In the genomic region with DNA sequence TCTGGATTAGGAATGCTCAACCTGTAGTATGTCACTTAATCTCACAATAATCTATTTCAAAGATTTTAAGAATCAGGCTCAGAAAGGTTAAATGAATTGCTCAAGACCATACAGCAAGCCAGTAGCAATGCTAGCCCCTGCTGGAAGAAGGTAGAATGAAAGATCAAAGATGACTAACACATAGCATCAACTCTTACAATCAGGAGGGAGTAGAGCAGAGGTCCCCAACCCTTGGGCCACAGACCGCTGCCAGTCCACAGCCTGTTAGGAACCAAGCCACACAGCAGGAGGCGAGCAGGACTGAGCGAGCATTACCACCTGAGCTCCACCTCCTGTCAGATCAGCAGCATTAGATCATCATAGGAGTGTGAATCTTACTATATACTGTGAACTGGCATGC, we compare ENCODE assay signal across 10 cellular contexts. TPM values are rescaled to one million over a fixed set of nuclear protein-coding genes. Genes with fewer than 3 reads are reported as not detected.
A peak's percentile ranks its signal among the peaks of the same experiment; 100 is the strongest.
DNase-seq lines count a peak whose midpoint lies in the region; ATAC-seq and TF ChIP-seq lines count a peak whose summit lies in the region.
"Had no signal": no experiment of that assay in that cellular context is flagged by ENCODE, and none has a peak within 500 bp of the region (broad histone marks: within the 10 kb centered on the region; RNA-seq: fewer than 3 reads in every experiment).

No MANE protein-coding gene starts in this region.

- intact Hi-C loops in body of pancreas (cut with DNase I) = loop anchor here (5.0 kb wide), 1 partner anchor 192 kb away; no protein-coding TSS in a partner anchor

- no peak overlapping the region for H3K4me2 ChIP-seq in mesendoderm (ENCODE audit: low read length)

- H3K9ac ChIP-seq in mesendoderm (ENCODE audit: low read length) = no peak overlapping the region

- peak overlapping the region in 3 of 4 donors; percentile 53 to 94 (median 66) for H3K27ac ChIP-seq in body of pancreas
- H3K27ac ChIP-seq in mesendoderm (ENCODE audit: low read depth, low read length) = no peak overlapping the region
- H3K27ac ChIP-seq: skin epidermis had no signal

- H2BK15ac ChIP-seq in mesendoderm (replicated peaks; ENCODE audit: low read depth) = no peak overlapping the region

- TF ChIP-seq POLR2A in body of pancreas (IDR thresholded peaks at IDR 0.05) = peak in 1 of 3 donors; percentile 26

- no peak overlapping the region for H2BK120ac ChIP-seq in mesendoderm (ENCODE audit: low read depth, low read length)

- no peak overlapping the region for H4K8ac ChIP-seq in mesendoderm (ENCODE audit: low read depth, low read length)

- DNase-seq in GM10266 (ENCODE audit: extremely low spot score) (no peak), body of pancreas (peak; percentile 53 to 75 (median 64)), mesendoderm (peak; percentile 73), osteocyte (ENCODE audit: extremely low spot score, unreplicated experiment) (no peak)

- H3K4me3 ChIP-seq in body of pancreas = no peak overlapping the region
- no peak overlapping the region for H3K4me3 ChIP-seq in mesendoderm (ENCODE audit: low read length)
- H3K4me3 ChIP-seq: skin epidermis had no signal

- peaks cover 82% of the 10 kb centered on the region for H3K27me3 Mint-ChIP-seq in osteocyte (ENCODE audit: unreplicated experiment)

- H3K18ac ChIP-seq in mesendoderm (ENCODE audit: low read length) = no peak overlapping the region

- H3K79me1 ChIP-seq in mesendoderm (ENCODE audit: low read length) = no peaks in the 10 kb centered on the region

- TF ChIP-seq CTCF in GM10266 (IDR thresholded peaks at IDR 0.05; ENCODE audit: control insufficient read depth, insufficient read depth, low read depth, missing control alignments) = peak; percentile 32
- peak; percentile 40; the same call in 1 of the 2 replicates for TF ChIP-seq CTCF in LNCAP (IDR thresholded peaks at IDR 0.05)
- peak in 4 of 7 experiments; percentile 42 to 49 (median 45) for TF ChIP-seq CTCF in body of pancreas (IDR thresholded peaks at IDR 0.05)
- no peak for TF ChIP-seq CTCF in osteocyte (IDR thresholded peaks at IDR 0.05)

- H2BK5ac ChIP-seq in mesendoderm (ENCODE audit: low read length) = no peak overlapping the region

- H3K9me3 Mint-ChIP-seq in osteocyte (ENCODE audit: unreplicated experiment) = no peaks in the 10 kb centered on the region
- H3K9me3 Mint-ChIP-seq: brain had no signal

- ATAC-seq in body of pancreas = peak; percentile 67
- no peak for ATAC-seq in activated CD4-positive, CD25-positive, alpha-beta regulatory T cell treated with anti-CD3 and anti-CD28 coated beads, Interleukin-2, amount 50 U/mL, for 24 hours
- ATAC-seq in GM19035 (IDR thresholded peaks at IDR 0.05; ENCODE audit: unreplicated experiment) = no peak
- ATAC-seq in HG03571 (IDR thresholded peaks at IDR 0.05; ENCODE audit: unreplicated experiment) = no peak

- H2AK5ac ChIP-seq in mesendoderm (ENCODE audit: low read length) = no peak overlapping the region

- H3K27me3 ChIP-seq in body of pancreas = no peaks in the 10 kb centered on the region
- no peaks in the 10 kb centered on the region for H3K27me3 ChIP-seq in mesendoderm (ENCODE audit: insufficient read depth, low read length, poor library complexity)

- H4K5ac ChIP-seq in mesendoderm (ENCODE audit: low read length) = no peak overlapping the region

- no peaks in the 10 kb centered on the region for H3K79me2 ChIP-seq in mesendoderm (ENCODE audit: control insufficient read depth, insufficient read depth, low read length)

- no peak overlapping the region for H3K4ac ChIP-seq in mesendoderm (ENCODE audit: low read depth, low read length)

- H3K23ac ChIP-seq in mesendoderm (ENCODE audit: low read length) = no peak overlapping the region

- no peaks in the 10 kb centered on the region for H3K36me3 ChIP-seq in body of pancreas (replicated peaks in 1 of 2; ENCODE audit: insufficient read depth in 1 of 2, low read depth in 2 of 2)
- H3K36me3 ChIP-seq in mesendoderm (ENCODE audit: control insufficient read depth, insufficient read depth, low read length) = no peaks in the 10 kb centered on the region

- no peak overlapping the region for H3K56ac ChIP-seq in mesendoderm (ENCODE audit: low read length)

- H3K27ac Mint-ChIP-seq in osteocyte (ENCODE audit: unreplicated experiment) = no peak overlapping the region

- WGBS in body of pancreas, 2 donors = 40 to 44% methylated on average over 3 of the region's 3 CpGs
- WGBS in mesendoderm (ENCODE audit: extremely low coverage, insufficient coverage, low lambda C conversion rate) = no CpG with 5 or more reads among the region's 3 CpGs

- no peaks in the 10 kb centered on the region for H3K9me3 ChIP-seq in body of pancreas

- H3K4me1 ChIP-seq in body of pancreas (peaks cover 88% of the 10 kb centered on the region), mesendoderm (ENCODE audit: control insufficient read depth, low read depth, low read length) (no peaks in the 10 kb centered on the region)

- no peaks in the 10 kb centered on the region for H3K36me3 Mint-ChIP-seq in osteocyte (ENCODE audit: unreplicated experiment)
- H3K36me3 Mint-ChIP-seq: brain had no signal

- no peaks in the 10 kb centered on the region for H3K4me1 Mint-ChIP-seq in osteocyte (ENCODE audit: unreplicated experiment)

- no peak overlapping the region for H3K4me3 Mint-ChIP-seq in osteocyte (ENCODE audit: unreplicated experiment)

RNA-seq across cellular contexts. Expression of gene GATM, which starts 15.5 kb away (rescaled TPM):
- total RNA-seq in body of pancreas = 1,000 to 10,000 TPM; 1,064 to 1,447 TPM
- polyA plus RNA-seq in mesendoderm (2013, experiment 1 of 2) = 24.2 TPM
- 21.6 TPM for polyA plus RNA-seq in mesendoderm (2013, experiment 2 of 2)
- total RNA-seq in osteocyte = not detected in 2 replicates

Comparison
In these comparisons a context has a peak if more than half of its experiments do, and no peak if none do; other contexts are left out.
1. DNase-seq: peak in body of pancreas (4 of 4) and mesendoderm (single experiment); none in GM10266 (single experiment) and osteocyte (single experiment).
2. RNA of gene GATM, which starts 15.5 kb away (total RNA-seq): 1,064 to 1,447 TPM in body of pancreas; not detected in osteocyte; every median in the first group is over 100 times any median in the second.